ENCODE assay signal across 8 cellular contexts in genomic region chr12:10364839-10365681, GRCh38. TPM values are rescaled to one million over a fixed set of nuclear protein-coding genes. Genes with fewer than 3 reads are reported as not detected.
DNase-seq lines count a peak whose midpoint lies in the region; ATAC-seq, FAIRE-seq and TF ChIP-seq lines count a peak whose summit lies in the region.

No MANE protein-coding gene starts in this region.

- TF ChIP-seq RAD21 in GM12878 (IDR thresholded peaks at IDR 0.05; ENCODE audit: insufficient read depth, low read depth, low read length): no peak

- peak overlapping the region; percentile 71 for H3K9ac ChIP-seq in GM12878 (ENCODE audit: control insufficient read depth, insufficient read depth, low read length)

- RAD21 ChIA-PET in GM12878 (lab: Charles Lee; ENCODE audit: unreplicated experiment): interaction anchor here (0.9 to 6.0 kb wide), 10 partner anchors 24 to 197 kb away, joined by 3 to 75 read pairs (median 6); partner anchors contain the start of gene KLRC4

- no TSS peak for BruUV-seq in GM12878 (replicated peaks; lab: Mats Ljungman, UMichigan)

- TF ChIP-seq POLR2A in GM12878 (IDR thresholded peaks at IDR 0.05; ENCODE audit: low read depth, low read length) (no peak), sigmoid colon (IDR thresholded peaks at IDR 0.05) (no peak)

- no peaks in the 10 kb centered on the region for H3K79me2 ChIP-seq in GM12878 (ENCODE audit: control insufficient read depth, insufficient read depth, low read length)

- peak overlapping the region; percentile 76 for H2AFZ ChIP-seq in GM12878 (ENCODE audit: control insufficient read depth, low read depth, low read length)

- H3K4me1 ChIP-seq in GM12878 (ENCODE audit: control insufficient read depth, insufficient read depth, low read length) (peaks cover 21% of the 10 kb centered on the region), sigmoid colon (peaks cover 0 to 35% (median 31%) of the 10 kb centered on the region in 4 donors)

- FAIRE-seq in GM12878 (lab: Jason Lieb, UNC): no peak

- WGBS in GM12878 (ENCODE audit: insufficient coverage, insufficient replicate concordance, low lambda C conversion rate, missing lambda C conversion rate): 16% methylated on average over 16 of the region's 16 CpGs
- WGBS in sigmoid colon, 2 donors: 1% methylated on average over 16 of the region's 16 CpGs

- ATAC-seq in HG02571 (IDR thresholded peaks at IDR 0.05; ENCODE audit: unreplicated experiment): peak; percentile 50
- peak; percentile 71 for ATAC-seq in GM12878

- intact Hi-C loops in GM12878 (cut with micrococcal nuclease; ENCODE audit: unreplicated experiment): loop anchor here (1.0 kb wide), 2 partner anchors 30 to 197 kb away; no protein-coding TSS in a partner anchor
- intact Hi-C loops in sigmoid colon (cut with DNase I): loop anchor here (2.0 to 10.0 kb wide), 4 partner anchors 150 to 810 kb away; partner anchors contain the start of genes MAGOHB, SMIM10L1 and YBX3
- intact Hi-C loops in posterior vena cava (cut with DNase I): no loop called here

- H3K4me3 ChIP-seq in GM12864 (ENCODE audit: low read depth, low read length): peak overlapping the region; percentile 60
- peak overlapping the region; percentile 72 for H3K4me3 ChIP-seq in GM12878
- H3K4me3 ChIP-seq in sigmoid colon: peak overlapping the region; percentile 45 to 65 (median 59)

- DNase-seq in GM12864 (ENCODE audit: low read depth) (peak; percentile 38), MV-4-11 (lab: John Stamatoyannopoulos, UW) (peak; percentile 66), T-helper 1 cell (peak in 4 of 5 donors; percentile 33 to 70 (median 42)), GM12878 (ENCODE audit: low read depth, low spot score) (peak; percentile 53), iPS DF 19.7 (ENCODE audit: low read depth, low spot score) (peak; percentile 57), sigmoid colon (peak; percentile 79), posterior vena cava (ENCODE audit: low spot score) (no peak)

- peak overlapping the region; percentile 100 for H3K4me2 ChIP-seq in GM12878 (ENCODE audit: control insufficient read depth, insufficient read depth)

- H3K36me3 ChIP-seq in GM12878 (ENCODE audit: control insufficient read depth in 2 of 2, insufficient read depth in 2 of 2, low read length in 1 of 2) (no peaks in the 10 kb centered on the region; a peak in 1 of 4 replicates), sigmoid colon (no peaks in the 10 kb centered on the region)

- SMC1A ChIA-PET in GM12878 (lab: Charles Lee; ENCODE audit: uncharacterized antibody, unreplicated experiment): interaction anchor here (0.6 to 6.5 kb wide), 21 partner anchors 9 to 570 kb away, joined by 3 to 67 read pairs (median 4); partner anchors contain the start of gene KLRD1

- H4K20me1 ChIP-seq in GM12878 (ENCODE audit: control insufficient read depth, insufficient read depth): no peaks in the 10 kb centered on the region

- CTCF ChIA-PET in GM12878 (lab: Yijun Ruan, JAX): interaction anchor here (0.6 to 4.0 kb wide), 13 partner anchors 10 to 384 kb away, joined by 3 to 30 read pairs (median 5); no protein-coding TSS in a partner anchor

- TF ChIP-seq CTCF in GM12864 (IDR thresholded peaks at IDR 0.05; ENCODE audit: low read depth, low read length, missing control alignments): no peak
- no peak for TF ChIP-seq CTCF in GM12878 (IDR thresholded peaks at IDR 0.05 in 2 of 3, conservative IDR thresholded peaks at IDR 0.05 in 1 of 3; ENCODE audit: control insufficient read depth in 2 of 3, extremely low read depth in 1 of 3, insufficient read depth in 1 of 3, low read depth in 3 of 3, low read length in 3 of 3)
- no peak for TF ChIP-seq CTCF in sigmoid colon (IDR thresholded peaks at IDR 0.05)

- H3K27ac ChIP-seq in GM12878 (ENCODE audit: control insufficient read depth, insufficient read depth): peak overlapping the region; percentile 72
- peak overlapping the region; percentile 89 to 94 (median 90) for H3K27ac ChIP-seq in sigmoid colon

- POLR2A ChIA-PET in GM12878 (lab: Charles Lee): interaction anchor here (0.6 to 4.1 kb wide), 8 partner anchors 9 to 80 kb away, joined by 3 to 24 read pairs (median 4); no protein-coding TSS in a partner anchor

- H3K27me3 ChIP-seq in GM12878 (replicated peaks in 1 of 2; ENCODE audit: control insufficient read depth in 2 of 2, insufficient read depth in 2 of 2, low read length in 1 of 2) (no peaks in the 10 kb centered on the region), sigmoid colon (no peaks in the 10 kb centered on the region)

- in situ Hi-C loops in GM12878 (cut with MboI): no loop called here

- TF ChIP-seq EP300 in GM12878 (IDR thresholded peaks at IDR 0.05; ENCODE audit: borderline replicate concordance in 1 of 2, control insufficient read depth in 1 of 2, low read depth in 2 of 2, low read length in 2 of 2) (no peak), sigmoid colon (IDR thresholded peaks at IDR 0.05) (no peak)

- H3K9me3 ChIP-seq in GM12878 (replicated peaks; ENCODE audit: control insufficient read depth, insufficient read depth, low read length): peaks cover 6% of the 10 kb centered on the region; the same call in 2 of the 3 replicates
- no peaks in the 10 kb centered on the region for H3K9me3 ChIP-seq in sigmoid colon

RNA-seq across cellular contexts. Expression of gene KLRK1, which starts 24.8 kb away (rescaled TPM):
- not detected in 2 replicates for total RNA-seq in GM12878 (2013; cell fraction: nucleolus; rRNA removed)
- total RNA-seq in GM12878 (2014; rRNA removed) (0.96 and 1.6 TPM in 2 replicates), GM12878 (2014; rRNA removed; fragmentation: Illumina TruSeq; extraction: Trizol) (1.0 and 2.4 TPM in 2 replicates), GM12878 (2021) (0.64 and 1.2 TPM in 2 replicates), sigmoid colon (1 to 10 TPM in 2 of 4 donors, under 1 TPM in 1, not detected in 1; 0.33 to 1.8 (median 1.7) TPM), posterior vena cava (1 to 10 TPM; 1.4 to 1.9 TPM)
- not detected for polyA plus RNA-seq in GM12878 (2011; ENCODE audit: low read depth)
- polyA plus RNA-seq in GM12878 (2011; rRNA removed) (0.24 and 0.31 TPM in 2 replicates), GM12878 (2014; fragmentation: Illumina TruSeq; extraction: Trizol) (1.9 and 2.8 TPM in 2 replicates), GM12878 (2014; fragmentation: Nextera tagmentation; extraction: Ambion mirVana) (1 to 10 TPM in 1 of 2 experiments, under 1 TPM in 1; 0.88 to 1.5 TPM), GM12878 (2014; rRNA removed) (0.61 and 2.0 TPM in 2 replicates), GM12878 (2016; fragmentation: Nextera tagmentation; extraction: Ambion mirVana) (under 1 TPM; 0.27 to 0.28 TPM), sigmoid colon (10 to 100 TPM in 1 of 3 donors, 1 to 10 TPM in 1, not detected in 1; 2.4 to 16.0 TPM)
- polyA plus RNA-seq in GM12878 (2011; cell fraction: cytosol; rRNA removed): 0.04 and 0.15 TPM in 2 replicates
- polyA plus RNA-seq in GM12878 (2011; cell fraction: nucleus; rRNA removed): 0.28 and 0.33 TPM in 2 replicates
- 0.08 and 0.16 TPM in 2 replicates for polyA plus RNA-seq in GM12878 (2012)
- 0.26 TPM in 1 of 2 replicates, not detected in the other for polyA minus RNA-seq in GM12878 (2011; rRNA and poly(A)+ RNA removed)
- polyA minus RNA-seq in GM12878 (2011; cell fraction: cytosol; rRNA and poly(A)+ RNA removed): 1.8 TPM in 1 of 2 replicates, not detected in the other
- not detected in 2 replicates for polyA minus RNA-seq in GM12878 (2011; cell fraction: nucleus; rRNA and poly(A)+ RNA removed)

RNA-seq across cellular contexts. Expression of gene KLRC4, which starts 44.5 kb away (rescaled TPM):
- total RNA-seq in GM12878 (2013; cell fraction: nucleolus; rRNA removed): not detected in 2 replicates
- total RNA-seq in GM12878 (2014; rRNA removed) (not detected in 2 replicates), GM12878 (2014; rRNA removed; fragmentation: Illumina TruSeq; extraction: Trizol) (not detected in 2 replicates), GM12878 (2021) (not detected in 2 replicates), sigmoid colon (under 1 TPM in 1 of 4 donors, not detected in 3; 0.54 TPM), posterior vena cava (not detected)
- polyA plus RNA-seq in GM12878 (2011; ENCODE audit: low read depth): not detected
- polyA plus RNA-seq in GM12878 (2011; rRNA removed) (not detected in 2 replicates), GM12878 (2014; fragmentation: Illumina TruSeq; extraction: Trizol) (0.07 TPM in 1 of 2 replicates, not detected in the other), GM12878 (2014; fragmentation: Nextera tagmentation; extraction: Ambion mirVana) (under 1 TPM in 1 of 2 experiments, not detected in 1; 0.34 TPM), GM12878 (2014; rRNA removed) (not detected in 2 replicates), GM12878 (2016; fragmentation: Nextera tagmentation; extraction: Ambion mirVana) (not detected), sigmoid colon (under 1 TPM in 1 of 3 donors, not detected in 2; 0.23 TPM)
- polyA plus RNA-seq in GM12878 (2011; cell fraction: cytosol; rRNA removed): not detected in 2 replicates
- polyA plus RNA-seq in GM12878 (2011; cell fraction: nucleus; rRNA removed): 0.13 TPM in 1 of 2 replicates, not detected in the other
- polyA plus RNA-seq in GM12878 (2012): not detected in 2 replicates
- polyA minus RNA-seq in GM12878 (2011; rRNA and poly(A)+ RNA removed): not detected in 2 replicates
- not detected in 2 replicates for polyA minus RNA-seq in GM12878 (2011; cell fraction: cytosol; rRNA and poly(A)+ RNA removed)
- polyA minus RNA-seq in GM12878 (2011; cell fraction: nucleus; rRNA and poly(A)+ RNA removed): 0.24 TPM in 1 of 2 replicates, not detected in the other

RNA-seq across cellular contexts. Expression of gene KLRC3, which starts 55.3 kb away (rescaled TPM):
- not detected in 2 replicates for total RNA-seq in GM12878 (2013; cell fraction: nucleolus; rRNA removed)
- 0.60 TPM in 1 of 2 replicates, not detected in the other for total RNA-seq in GM12878 (2014; rRNA removed)
- 0.22 TPM in 1 of 2 replicates, not detected in the other for total RNA-seq in GM12878 (2014; rRNA removed; fragmentation: Illumina TruSeq; extraction: Trizol)
- not detected in 2 replicates for total RNA-seq in GM12878 (2021)
- not detected for polyA plus RNA-seq in GM12878 (2011; ENCODE audit: low read depth)
- polyA plus RNA-seq in GM12878 (2011; rRNA removed): not detected in 2 replicates
- polyA plus RNA-seq in GM12878 (2011; cell fraction: cytosol; rRNA removed): not detected in 2 replicates
- polyA plus RNA-seq in GM12878 (2011; cell fraction: nucleus; rRNA removed): not detected in 2 replicates
- not detected in 2 replicates for polyA plus RNA-seq in GM12878 (2012)
- polyA plus RNA-seq in GM12878 (2014; fragmentation: Illumina TruSeq; extraction: Trizol): 0.09 TPM in 1 of 2 replicates, not detected in the other
- polyA plus RNA-seq in GM12878 (2014; fragmentation: Nextera tagmentation; extraction: Ambion mirVana): under 1 TPM in 1 of 2 experiments, not detected in 1; 0.09 TPM
- polyA plus RNA-seq in GM12878 (2014; rRNA removed): not detected in 2 replicates
- polyA plus RNA-seq in GM12878 (2016; fragmentation: Nextera tagmentation; extraction: Ambion mirVana): not detected
- not detected in 2 replicates for polyA minus RNA-seq in GM12878 (2011; rRNA and poly(A)+ RNA removed)
- polyA minus RNA-seq in GM12878 (2011; cell fraction: cytosol; rRNA and poly(A)+ RNA removed): not detected in 2 replicates
- not detected in 2 replicates for polyA minus RNA-seq in GM12878 (2011; cell fraction: nucleus; rRNA and poly(A)+ RNA removed)
- not detected for total RNA-seq in sigmoid colon
- 1 to 10 TPM in 1 of 3 donors, not detected in 2; 1.8 TPM for polyA plus RNA-seq in sigmoid colon
- not detected for total RNA-seq in posterior vena cava

RNA-seq across cellular contexts. Expression of gene KLRD1, which starts 57.4 kb away (rescaled TPM):
- total RNA-seq in GM12878 (2013; cell fraction: nucleolus; rRNA removed): 0.20 and 0.48 TPM in 2 replicates
- total RNA-seq in GM12878 (2014; rRNA removed) (under 0.01 TPM in 2 replicates), GM12878 (2014; rRNA removed; fragmentation: Illumina TruSeq; extraction: Trizol) (0.05 TPM in 1 of 2 replicates, not detected in the other), GM12878 (2021) (0.21 TPM in 1 of 2 replicates, not detected in the other), sigmoid colon (1 to 10 TPM in 2 of 4 donors, under 1 TPM in 2; 0.54 to 3.6 (median 1.2) TPM), posterior vena cava (1 to 10 TPM; 4.6 to 4.8 TPM)
- 0.47 TPM for polyA plus RNA-seq in GM12878 (2011; ENCODE audit: low read depth)
- polyA plus RNA-seq in GM12878 (2011; rRNA removed) (0.39 and 0.50 TPM in 2 replicates), GM12878 (2014; fragmentation: Illumina TruSeq; extraction: Trizol) (0.03 and 0.63 TPM in 2 replicates), GM12878 (2014; fragmentation: Nextera tagmentation; extraction: Ambion mirVana) (under 1 TPM; 0.11 to 0.15 TPM), GM12878 (2014; rRNA removed) (not detected in 2 replicates), GM12878 (2016; fragmentation: Nextera tagmentation; extraction: Ambion mirVana) (under 1 TPM in 1 of 2 experiments, not detected in 1; 0.19 TPM), sigmoid colon (1 to 10 TPM in 1 of 3 donors, under 1 TPM in 1, not detected in 1; 0.60 to 2.5 TPM)
- polyA plus RNA-seq in GM12878 (2011; cell fraction: cytosol; rRNA removed): 0.13 and 0.19 TPM in 2 replicates
- 0.09 and 0.10 TPM in 2 replicates for polyA plus RNA-seq in GM12878 (2011; cell fraction: nucleus; rRNA removed)
- polyA plus RNA-seq in GM12878 (2012): 0.62 and 0.93 TPM in 2 replicates
- polyA minus RNA-seq in GM12878 (2011; rRNA and poly(A)+ RNA removed): 0.05 and 0.95 TPM in 2 replicates
- not detected in 2 replicates for polyA minus RNA-seq in GM12878 (2011; cell fraction: cytosol; rRNA and poly(A)+ RNA removed)
- 0.19 and 0.24 TPM in 2 replicates for polyA minus RNA-seq in GM12878 (2011; cell fraction: nucleus; rRNA and poly(A)+ RNA removed)

Comparison
In these comparisons a context has a peak if more than half of its experiments do, and no peak if none do; other contexts are left out.
1. intact Hi-C loops: an anchor here in GM12878 (1.0 kb wide) and sigmoid colon (2.0 to 10.0 kb wide); none called in posterior vena cava.